ENCODE assay signal across 3 cellular contexts in the genomic region with DNA sequence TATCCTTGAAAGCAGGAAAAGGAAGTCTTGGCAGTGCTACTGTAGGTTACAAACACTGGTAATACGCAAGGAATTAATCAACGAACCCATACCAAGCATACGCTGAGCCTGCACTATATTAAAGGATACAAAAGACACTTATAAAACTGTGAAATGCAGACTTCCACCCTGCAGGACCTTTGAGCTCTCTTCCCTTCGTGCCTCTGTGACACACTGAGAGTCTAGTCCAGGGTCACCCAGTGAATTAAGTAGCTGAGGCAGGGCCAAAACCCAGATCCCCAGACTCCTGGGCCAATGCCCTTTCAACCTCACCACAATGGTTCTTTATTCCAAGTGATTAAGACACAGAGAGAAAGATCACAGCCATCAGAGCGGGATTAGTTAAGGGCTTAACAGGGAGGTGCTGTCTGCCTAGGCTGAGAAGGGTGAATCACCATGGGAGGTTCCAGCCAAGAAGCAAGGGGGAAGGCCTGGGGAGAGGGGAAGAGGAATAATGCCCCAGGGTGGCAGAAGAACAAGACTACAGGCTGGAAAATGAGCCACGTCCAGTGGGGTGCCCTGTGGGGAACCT.
TF ChIP-seq lines count a peak whose summit lies in the region.

No MANE protein-coding gene starts in this region.

TF ChIP-seq in IMR-90, 13 proteins besides CTCF, POLR2A, EP300 and RAD21:
- TF ChIP-seq NFE2L2 (IDR thresholded peaks at IDR 0.05; ENCODE audit: low read depth, low read length) (no peak), MXI1 (IDR thresholded peaks at IDR 0.05; ENCODE audit: borderline replicate concordance, low read depth, low read length) (peak; percentile 30; the same call in 1 of the 2 replicates), FOS (IDR thresholded peaks at IDR 0.05; ENCODE audit: low read depth, low read length) (peak; percentile 65), SMC3 (IDR thresholded peaks at IDR 0.05; ENCODE audit: low read depth, low read length) (peak; percentile 28; the same call in 1 of the 2 replicates), MAZ (IDR thresholded peaks at IDR 0.05; ENCODE audit: borderline replicate concordance, low read depth, low read length) (peak; percentile 56; the same call in 1 of the 2 replicates), CEBPB (IDR thresholded peaks at IDR 0.05; ENCODE audit: low read depth, low read length) (0 out of 2 replicates have a peak, but pooled peaks have one; percentile 14), BHLHE40 (IDR thresholded peaks at IDR 0.05; ENCODE audit: low read depth, low read length) (0 out of 2 replicates have a peak, but pooled peaks have one; percentile 3), MAFK (IDR thresholded peaks at IDR 0.05; ENCODE audit: low read depth, low read length) (no peak)
- TF ChIP-seq, protein P1, sequence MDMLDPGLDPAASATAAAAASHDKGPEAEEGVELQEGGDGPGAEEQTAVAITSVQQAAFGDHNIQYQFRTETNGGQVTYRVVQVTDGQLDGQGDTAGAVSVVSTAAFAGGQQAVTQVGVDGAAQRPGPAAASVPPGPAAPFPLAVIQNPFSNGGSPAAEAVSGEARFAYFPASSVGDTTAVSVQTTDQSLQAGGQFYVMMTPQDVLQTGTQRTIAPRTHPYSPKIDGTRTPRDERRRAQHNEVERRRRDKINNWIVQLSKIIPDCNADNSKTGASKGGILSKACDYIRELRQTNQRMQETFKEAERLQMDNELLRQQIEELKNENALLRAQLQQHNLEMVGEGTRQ (IDR thresholded peaks at IDR 0.05; ENCODE audit: low read depth, low read length) = no peak

TF ChIP-seq in K562, 482 proteins besides CTCF, POLR2A, EP300 and RAD21 (continues in another document):
- TF ChIP-seq, protein P2, sequence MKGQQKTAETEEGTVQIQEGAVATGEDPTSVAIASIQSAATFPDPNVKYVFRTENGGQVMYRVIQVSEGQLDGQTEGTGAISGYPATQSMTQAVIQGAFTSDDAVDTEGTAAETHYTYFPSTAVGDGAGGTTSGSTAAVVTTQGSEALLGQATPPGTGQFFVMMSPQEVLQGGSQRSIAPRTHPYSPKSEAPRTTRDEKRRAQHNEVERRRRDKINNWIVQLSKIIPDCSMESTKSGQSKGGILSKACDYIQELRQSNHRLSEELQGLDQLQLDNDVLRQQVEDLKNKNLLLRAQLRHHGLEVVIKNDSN (CRISPR knock-in tag; IDR thresholded peaks at IDR 0.05) = no peak
- no peak for TF ChIP-seq ZNF507 (tag; conservative IDR thresholded peaks at IDR 0.05)
- no peak for TF ChIP-seq FUS (optimal IDR thresholded peaks at IDR 0.05; ENCODE audit: low read depth, low read length)
- TF ChIP-seq ZNF212 (CRISPR knock-in tag; IDR thresholded peaks at IDR 0.05) = no peak
- no peak for TF ChIP-seq HOXB6 (CRISPR knock-in tag; IDR thresholded peaks at IDR 0.05; ENCODE audit: borderline replicate concordance)
- peak; percentile 45; the same call in 1 of the 2 replicates for TF ChIP-seq JUND (IDR thresholded peaks at IDR 0.05; ENCODE audit: borderline replicate concordance, low read depth, low read length)
- no peak for TF ChIP-seq JUND (tag; IDR thresholded peaks at IDR 0.05; ENCODE audit: borderline replicate concordance, low read depth, low read length)
- TF ChIP-seq RBM25 (IDR thresholded peaks at IDR 0.05; ENCODE audit: low read depth, low read length, severe bottlenecking) = no peak
- TF ChIP-seq, protein P3, sequence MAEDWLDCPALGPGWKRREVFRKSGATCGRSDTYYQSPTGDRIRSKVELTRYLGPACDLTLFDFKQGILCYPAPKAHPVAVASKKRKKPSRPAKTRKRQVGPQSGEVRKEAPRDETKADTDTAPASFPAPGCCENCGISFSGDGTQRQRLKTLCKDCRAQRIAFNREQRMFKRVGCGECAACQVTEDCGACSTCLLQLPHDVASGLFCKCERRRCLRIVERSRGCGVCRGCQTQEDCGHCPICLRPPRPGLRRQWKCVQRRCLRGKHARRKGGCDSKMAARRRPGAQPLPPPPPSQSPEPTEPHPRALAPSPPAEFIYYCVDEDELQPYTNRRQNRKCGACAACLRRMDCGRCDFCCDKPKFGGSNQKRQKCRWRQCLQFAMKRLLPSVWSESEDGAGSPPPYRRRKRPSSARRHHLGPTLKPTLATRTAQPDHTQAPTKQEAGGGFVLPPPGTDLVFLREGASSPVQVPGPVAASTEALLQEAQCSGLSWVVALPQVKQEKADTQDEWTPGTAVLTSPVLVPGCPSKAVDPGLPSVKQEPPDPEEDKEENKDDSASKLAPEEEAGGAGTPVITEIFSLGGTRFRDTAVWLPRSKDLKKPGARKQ (CRISPR knock-in tag; IDR thresholded peaks at IDR 0.05) = no peak
- TF ChIP-seq, protein P4, sequence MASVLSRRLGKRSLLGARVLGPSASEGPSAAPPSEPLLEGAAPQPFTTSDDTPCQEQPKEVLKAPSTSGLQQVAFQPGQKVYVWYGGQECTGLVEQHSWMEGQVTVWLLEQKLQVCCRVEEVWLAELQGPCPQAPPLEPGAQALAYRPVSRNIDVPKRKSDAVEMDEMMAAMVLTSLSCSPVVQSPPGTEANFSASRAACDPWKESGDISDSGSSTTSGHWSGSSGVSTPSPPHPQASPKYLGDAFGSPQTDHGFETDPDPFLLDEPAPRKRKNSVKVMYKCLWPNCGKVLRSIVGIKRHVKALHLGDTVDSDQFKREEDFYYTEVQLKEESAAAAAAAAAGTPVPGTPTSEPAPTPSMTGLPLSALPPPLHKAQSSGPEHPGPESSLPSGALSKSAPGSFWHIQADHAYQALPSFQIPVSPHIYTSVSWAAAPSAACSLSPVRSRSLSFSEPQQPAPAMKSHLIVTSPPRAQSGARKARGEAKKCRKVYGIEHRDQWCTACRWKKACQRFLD (CRISPR knock-in tag; IDR thresholded peaks at IDR 0.05) = no peak
- peak in 1 of 2 experiments; percentile 46; a peak in 1 of 4 replicates for TF ChIP-seq SRF (CRISPR knock-in tag; IDR thresholded peaks at IDR 0.05)
- TF ChIP-seq, protein P5, sequence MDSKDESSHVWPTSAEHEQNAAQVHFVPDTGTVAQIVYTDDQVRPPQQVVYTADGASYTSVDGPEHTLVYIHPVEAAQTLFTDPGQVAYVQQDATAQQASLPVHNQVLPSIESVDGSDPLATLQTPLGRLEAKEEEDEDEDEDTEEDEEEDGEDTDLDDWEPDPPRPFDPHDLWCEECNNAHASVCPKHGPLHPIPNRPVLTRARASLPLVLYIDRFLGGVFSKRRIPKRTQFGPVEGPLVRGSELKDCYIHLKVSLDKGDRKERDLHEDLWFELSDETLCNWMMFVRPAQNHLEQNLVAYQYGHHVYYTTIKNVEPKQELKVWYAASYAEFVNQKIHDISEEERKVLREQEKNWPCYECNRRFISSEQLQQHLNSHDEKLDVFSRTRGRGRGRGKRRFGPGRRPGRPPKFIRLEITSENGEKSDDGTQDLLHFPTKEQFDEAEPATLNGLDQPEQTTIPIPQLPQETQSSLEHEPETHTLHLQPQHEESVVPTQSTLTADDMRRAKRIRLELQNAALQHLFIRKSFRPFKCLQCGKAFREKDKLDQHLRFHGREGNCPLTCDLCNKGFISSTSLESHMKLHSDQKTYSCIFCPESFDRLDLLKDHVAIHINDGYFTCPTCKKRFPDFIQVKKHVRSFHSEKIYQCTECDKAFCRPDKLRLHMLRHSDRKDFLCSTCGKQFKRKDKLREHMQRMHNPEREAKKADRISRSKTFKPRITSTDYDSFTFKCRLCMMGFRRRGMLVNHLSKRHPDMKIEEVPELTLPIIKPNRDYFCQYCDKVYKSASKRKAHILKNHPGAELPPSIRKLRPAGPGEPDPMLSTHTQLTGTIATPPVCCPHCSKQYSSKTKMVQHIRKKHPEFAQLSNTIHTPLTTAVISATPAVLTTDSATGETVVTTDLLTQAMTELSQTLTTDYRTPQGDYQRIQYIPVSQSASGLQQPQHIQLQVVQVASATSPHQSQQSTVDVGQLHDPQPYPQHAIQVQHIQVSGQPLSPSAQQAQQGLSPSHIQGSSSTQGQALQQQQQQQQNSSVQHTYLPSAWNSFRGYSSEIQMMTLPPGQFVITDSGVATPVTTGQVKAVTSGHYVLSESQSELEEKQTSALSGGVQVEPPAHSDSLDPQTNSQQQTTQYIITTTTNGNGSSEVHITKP (IDR thresholded peaks at IDR 0.05; ENCODE audit: partially characterized antibody) = peak; percentile 54
- TF ChIP-seq FOSL1 (tag; conservative IDR thresholded peaks at IDR 0.05) = peak; percentile 71
- TF ChIP-seq, protein P6, sequence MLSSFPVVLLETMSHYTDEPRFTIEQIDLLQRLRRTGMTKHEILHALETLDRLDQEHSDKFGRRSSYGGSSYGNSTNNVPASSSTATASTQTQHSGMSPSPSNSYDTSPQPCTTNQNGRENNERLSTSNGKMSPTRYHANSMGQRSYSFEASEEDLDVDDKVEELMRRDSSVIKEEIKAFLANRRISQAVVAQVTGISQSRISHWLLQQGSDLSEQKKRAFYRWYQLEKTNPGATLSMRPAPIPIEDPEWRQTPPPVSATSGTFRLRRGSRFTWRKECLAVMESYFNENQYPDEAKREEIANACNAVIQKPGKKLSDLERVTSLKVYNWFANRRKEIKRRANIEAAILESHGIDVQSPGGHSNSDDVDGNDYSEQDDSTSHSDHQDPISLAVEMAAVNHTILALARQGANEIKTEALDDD (IDR thresholded peaks at IDR 0.05) = peak; percentile 83
- TF ChIP-seq CBFA2T2 (conservative IDR thresholded peaks at IDR 0.05) = no peak

TF ChIP-seq in HEK293T, 16 proteins besides CTCF, POLR2A, EP300 and RAD21:
- TF ChIP-seq ZNF384 (IDR thresholded peaks at IDR 0.05) (no peak), HDGF (IDR thresholded peaks at IDR 0.05; ENCODE audit: borderline replicate concordance) (no peak), TARDBP (IDR thresholded peaks at IDR 0.05) (no peak)
